11 cellular contexts compared by ENCODE assay signal in the genomic region with DNA sequence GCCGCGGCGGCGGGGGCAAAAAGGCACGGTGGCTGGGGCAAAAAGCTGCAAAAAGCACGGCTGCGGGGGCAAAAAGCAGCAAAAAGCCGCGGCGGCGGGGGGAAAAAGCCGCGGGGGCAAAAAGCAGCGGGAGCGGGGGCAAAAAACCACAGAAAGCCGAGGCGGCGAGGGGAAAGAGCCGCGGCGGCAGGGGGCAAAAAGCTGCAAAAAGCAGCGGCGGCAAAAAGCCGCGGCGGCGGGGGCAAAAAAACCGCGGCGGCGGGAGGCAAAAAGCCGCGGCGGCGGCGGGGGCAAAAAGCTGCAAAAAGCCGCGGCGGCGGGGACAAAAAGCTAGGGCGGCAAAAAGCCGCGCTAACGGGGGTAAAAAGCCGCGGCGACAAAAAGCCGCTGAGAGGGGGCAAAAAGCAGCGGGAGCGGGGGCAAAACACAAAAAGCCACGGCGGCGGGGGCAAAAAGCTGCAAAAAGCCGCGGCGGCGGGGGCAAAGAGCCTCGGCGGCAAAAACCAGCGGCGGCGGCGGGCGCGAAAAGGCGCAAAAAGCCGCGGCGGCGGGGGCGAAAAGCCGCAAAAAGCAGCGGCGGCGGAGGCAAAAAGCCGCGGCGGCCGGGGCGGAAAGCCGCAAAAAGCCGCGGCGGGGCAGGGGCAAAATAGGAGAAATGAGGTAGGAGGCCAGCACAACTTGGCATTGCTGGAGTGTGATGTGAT.
DNase-seq lines count a peak whose midpoint lies in the region; ATAC-seq and TF ChIP-seq lines count a peak whose summit lies in the region.
"Had no signal": no experiment of that assay in that cellular context is flagged by ENCODE, and none has a peak within 500 bp of the region (broad histone marks: within the 10 kb centered on the region; RNA-seq: fewer than 3 reads in every experiment).

No MANE protein-coding gene starts in this region.

- H3K4me3 Mint-ChIP-seq in CD4-positive, alpha-beta T cell, result peak overlapping the region; percentile 48

- H2AFZ ChIP-seq in neuron (ENCODE audit: low read depth, low read length), result peak overlapping the region; percentile 100

- no peak for TF ChIP-seq CTCF in CD4-positive, alpha-beta T cell (IDR thresholded peaks at IDR 0.05)

- ATAC-seq in CD4-positive, alpha-beta T cell (ENCODE audit: poor library complexity), result no peak
- ATAC-seq in HG03175 (IDR thresholded peaks at IDR 0.05; ENCODE audit: unreplicated experiment), result no peak
- ATAC-seq in GM21717 (IDR thresholded peaks at IDR 0.05; ENCODE audit: unreplicated experiment), result no peak
- ATAC-seq: HCT116 had no signal

- H3K36me3 Mint-ChIP-seq in CD4-positive, alpha-beta T cell (ENCODE audit: low read depth), result no peaks in the 10 kb centered on the region

- H3K4me1 ChIP-seq in neuron (ENCODE audit: insufficient read depth, low read length), result peaks cover 2% of the 10 kb centered on the region

- H3K9me3 ChIP-seq in CD4-positive, alpha-beta T cell (ENCODE audit: control insufficient read depth, low read length), result no peaks in the 10 kb centered on the region
- H3K9me3 ChIP-seq in neuron (ENCODE audit: low read length), result no peaks in the 10 kb centered on the region
- H3K9me3 ChIP-seq: neutrophil had no signal

- POLR2A ChIA-PET in CD4-positive, alpha-beta T cell (lab: Charles Lee), result no interaction called here

- DNase-seq in CD4-positive, alpha-beta T cell, result no peak
- DNase-seq in HK-2 (ENCODE audit: unreplicated experiment) (peak; percentile 4), ecto neural progenitor cell (ENCODE audit: low spot score) (peak; percentile 68)
- DNase-seq in activated effector memory CD4-positive, alpha-beta T cell treated with anti-CD3 and anti-CD28 coated beads, Interleukin-2, amount 50 U/mL, for 16 hours, result no peak
- no peak for DNase-seq in activated effector memory CD4-positive, alpha-beta T cell treated with Interleukin-2 at 50 U/mL for 16 hours

- CTCF ChIA-PET in CD4-positive, alpha-beta T cell (lab: Charles Lee), result no interaction called here

- no peak overlapping the region for H3K27ac ChIP-seq in CD4-positive, alpha-beta T cell (ENCODE audit: low read depth, low read length)
- H3K27ac ChIP-seq: neutrophil, VCaP had no signal

- H3K27ac Mint-ChIP-seq in CD4-positive, alpha-beta T cell, result no peak overlapping the region

- H3K4me3 ChIP-seq in neuron (ENCODE audit: low read length), result peak overlapping the region; percentile 69

- peaks cover 2% of the 10 kb centered on the region for H3K9me3 Mint-ChIP-seq in CD4-positive, alpha-beta T cell

- intact Hi-C loops in CD4-positive, alpha-beta T cell (cut with DNase I, micrococcal nuclease), result no loop called here

- peaks cover 28% of the 10 kb centered on the region for H3K27me3 ChIP-seq in CD4-positive, alpha-beta T cell (ENCODE audit: control insufficient read depth, insufficient read depth, low read length)
- H3K27me3 ChIP-seq in neuron (ENCODE audit: insufficient read depth, low read length), result peaks cover 3% of the 10 kb centered on the region

- H3K27me3 Mint-ChIP-seq in CD4-positive, alpha-beta T cell, result peaks cover 37% of the 10 kb centered on the region

- peaks cover 4% of the 10 kb centered on the region for H3K4me1 Mint-ChIP-seq in CD4-positive, alpha-beta T cell (ENCODE audit: low read depth)

- no peaks in the 10 kb centered on the region for H3K36me3 ChIP-seq in neuron (ENCODE audit: insufficient read depth, low read length)
- H3K36me3 ChIP-seq: neutrophil had no signal

Comparison
In these comparisons a context has a peak if more than half of its experiments do, and no peak if none do; other contexts are left out.
1. DNase-seq: peak in HK-2 (single experiment) and ecto neural progenitor cell (single experiment); none in CD4-positive, alpha-beta T cell (0 of 10), activated effector memory CD4-positive, alpha-beta T cell treated with anti-CD3 and anti-CD28 coated beads, Interleukin-2, amount 50 U/mL, for 16 hours (single experiment) and activated effector memory CD4-positive, alpha-beta T cell treated with Interleukin-2 at 50 U/mL for 16 hours (single experiment).